ENCODE assay signal across 33 cellular contexts in genomic region chr9:2758162-2758950, GRCh38. TPM values are rescaled to one million over a fixed set of nuclear protein-coding genes. Genes with fewer than 3 reads are reported as not detected.
A peak's percentile ranks its signal among the peaks of the same experiment; 100 is the strongest.
DNase-seq lines count a peak whose midpoint lies in the region; ATAC-seq and TF ChIP-seq lines count a peak whose summit lies in the region.
"Had no signal": no experiment of that assay in that cellular context is flagged by ENCODE, and none has a peak within 500 bp of the region (broad histone marks: within the 10 kb centered on the region; RNA-seq: fewer than 3 reads in every experiment).

No MANE protein-coding gene starts in this region.

- no peak for TF ChIP-seq CTCF in brain microvascular endothelial cell (IDR thresholded peaks at IDR 0.05; ENCODE audit: low read depth, low read length, missing control alignments)
- TF ChIP-seq CTCF in fibroblast of the aortic adventitia (IDR thresholded peaks at IDR 0.05; ENCODE audit: insufficient read depth, low read length) = no peak
- TF ChIP-seq CTCF in testis (IDR thresholded peaks at IDR 0.05) = no peak

- WGBS in testis, 2 donors = 61 to 77% methylated on average over 2 of the region's 2 CpGs

- H3K27me3 ChIP-seq in brain microvascular endothelial cell (replicated peaks) (no peaks in the 10 kb centered on the region), testis (no peaks in the 10 kb centered on the region)
- H3K27me3 ChIP-seq: adrenal gland, colonic mucosa, Peyer's patch, right lobe of liver had no signal

- no peaks in the 10 kb centered on the region for H3K9me3 ChIP-seq in testis
- H3K9me3 ChIP-seq: adrenal gland, colonic mucosa, mucosa of descending colon, Peyer's patch, right lobe of liver had no signal

- no peak overlapping the region for H3K4me3 ChIP-seq in brain microvascular endothelial cell (ENCODE audit: low read depth, low read length)
- no peak overlapping the region for H3K4me3 ChIP-seq in fibroblast of the aortic adventitia (ENCODE audit: low read depth, low read length)
- no peak overlapping the region for H3K4me3 ChIP-seq in testis
- H3K4me3 ChIP-seq: adrenal gland, colonic mucosa, K562, mucosa of descending colon, Peyer's patch, right lobe of liver had no signal

- peak overlapping the region; percentile 23 for H3K27ac ChIP-seq in brain microvascular endothelial cell
- peak overlapping the region; percentile 8 to 62 for H3K27ac ChIP-seq in testis
- H3K27ac ChIP-seq: adrenal gland, colonic mucosa, Peyer's patch, right lobe of liver had no signal

- intact Hi-C loops in testis (cut with DNase I; ENCODE audit: low total_unique reads) = no loop called here

- H3K4me1 ChIP-seq in testis = peaks cover 20% of the 10 kb centered on the region
- H3K4me1 ChIP-seq: adrenal gland, colonic mucosa, Peyer's patch, right lobe of liver had no signal

- in situ Hi-C loops in brain microvascular endothelial cell (cut with HindIII; ENCODE audit: low pct_ligation_motif_present, low sequenced_read_pairs) = no loop called here

- no peak for ATAC-seq in HG03108 (IDR thresholded peaks at IDR 0.05; ENCODE audit: unreplicated experiment)
- ATAC-seq: activated CD8-positive, alpha-beta memory T cell treated with anti-CD3 and anti-CD28 coated beads, Interleukin-2, amount 10 ng/mL, durations not matched to agents 7 days and 5 days; K562; mucosa of descending colon; right lobe of liver; stimulated activated memory B cell treated with anti-CD40 and anti-IgM and Interleukin-4, amounts not matched to agents 10 μg/mL and 1 μg/mL and 100 μg/mL, for 72 hours had no signal

- DNase-seq in HCEC 1CT = peak; percentile 26
- no peak for DNase-seq in brain microvascular endothelial cell
- DNase-seq in fibroblast of the aortic adventitia (ENCODE audit: low read depth) = peak; percentile 76
- DNase-seq in testis = no peak
- no peak for DNase-seq in NCI-H1048 (lab: John Stamatoyannopoulos, UW)
- no peak for DNase-seq in DMS79 treated with DMSO at 0.1 percent for 48 hours (lab: John Stamatoyannopoulos, UW)
- DNase-seq: activated B cell treated with CpG ODN at 0.5 μM for 24 hours; activated CD8-positive, alpha-beta memory T cell treated with anti-CD3 and anti-CD28 coated beads, Interleukin-2, amount 10 ng/mL, durations not matched to agents 7 days and 5 days; activated naive CD4-positive, alpha-beta T cell treated with Interleukin-2 at 50 U/mL for 16 hours; activated T-cell treated with anti-CD3 and anti-CD28 coated beads, Interleukin-2, amount 50 U/mL, for 48 hours; adrenal gland; colonic mucosa; effector CD8-positive, alpha-beta T cell; erythroblast; mucosa of descending colon; NCI-H2029; NCI-H226; Peyer's patch; right lobe of liver; stimulated activated CD4-positive, alpha-beta T cell treated with anti-CD3 and anti-CD28 coated beads, Interleukin-12 subunit alpha, Interleukin-12 subunit beta, amount 100 ng/mL, for 4 hours; stimulated activated CD4-positive, alpha-beta T cell treated with anti-CD3 and anti-CD28 coated beads, Interleukin-4, amount 100 ng/mL, for 1 hour; substantia nigra; T1000 had no signal

- no peak for TF ChIP-seq POLR2A in testis (IDR thresholded peaks at IDR 0.05)

- H3K36me3 ChIP-seq in brain microvascular endothelial cell (replicated peaks) = no peaks in the 10 kb centered on the region
- no peaks in the 10 kb centered on the region for H3K36me3 ChIP-seq in testis (ENCODE audit: low read depth, missing control alignments)
- H3K36me3 ChIP-seq: adrenal gland, colonic mucosa, Peyer's patch, right lobe of liver had no signal

RNA-seq across cellular contexts. Expression of gene KCNV2, which starts 41.0 kb away (rescaled TPM):
- total RNA-seq in fibroblast of the aortic adventitia (ENCODE audit: low replicate concordance) (not detected in 2 replicates), testis (1 to 10 TPM; 4.3 to 8.4 TPM)
- 4.7 TPM for polyA plus RNA-seq in testis (ENCODE audit: insufficient read depth, low read depth, low replicate concordance)
- total RNA-seq: activated B cell treated with CpG ODN at 0.5 μM for 24 hours; activated CD8-positive, alpha-beta memory T cell treated with anti-CD3 and anti-CD28 coated beads, Interleukin-2, amount 10 ng/mL, durations not matched to agents 7 days and 5 days; adrenal gland; colonic mucosa; glomerular endothelial cell; K562; lower leg skin; M059J; mucosa of descending colon; Peyer's patch; right lobe of liver; ureter had no signal
- polyA plus RNA-seq: adrenal gland, CD14-positive monocyte, keratinocyte, neural cell had no signal

Comparison
In these comparisons a context has a peak if more than half of its experiments do, and no peak if none do; other contexts are left out.
1. DNase-seq: peak in HCEC 1CT (single experiment) and fibroblast of the aortic adventitia (single experiment); none in brain microvascular endothelial cell (single experiment), testis (single experiment), NCI-H1048 (single experiment) and DMS79 treated with DMSO at 0.1 percent for 48 hours (single experiment).